8 cellular contexts compared by ENCODE assay signal in genomic region chr21:34615487-34615814, GRCh38. TPM values are rescaled to one million over a fixed set of nuclear protein-coding genes. Genes with fewer than 3 reads are reported as not detected.
DNase-seq lines count a peak whose midpoint lies in the region; ATAC-seq, FAIRE-seq and TF ChIP-seq lines count a peak whose summit lies in the region.

No MANE protein-coding gene starts in this region.

- peaks cover 7% of the 10 kb centered on the region; the same call in 1 of the 2 replicates for H3K23me2 ChIP-seq in H1 (ENCODE audit: low read depth, low read length)

- no peak overlapping the region for H3K23ac ChIP-seq in H1 (ENCODE audit: insufficient read length)

- H2BK5ac ChIP-seq in H1 (ENCODE audit: low read depth, low read length), result no peak overlapping the region

- peaks cover 0 to 1% of the 10 kb centered on the region in 2 experiments for H4K20me1 ChIP-seq in H1 (replicated peaks in 1 of 2; ENCODE audit: control insufficient read depth in 1 of 2, insufficient read depth in 2 of 2, low read length in 2 of 2)

- no peak overlapping the region for H2AK5ac ChIP-seq in H1 (ENCODE audit: low read depth, low read length)

- peaks cover 0 to 6% (median 2%) of the 10 kb centered on the region in 4 experiments; a peak in 3 of 7 replicates for H3K4me1 ChIP-seq in H1 (replicated peaks in 1 of 4; ENCODE audit: control insufficient read depth in 3 of 4, insufficient read depth in 4 of 4, low read length in 3 of 4)
- peaks cover 6% of the 10 kb centered on the region for H3K4me1 ChIP-seq in parathyroid adenoma

- H2BK20ac ChIP-seq in H1 (ENCODE audit: low read length), result no peak overlapping the region

- H3K27ac ChIP-seq in KOPT-K1 (ENCODE audit: low read depth, low read length, poor library complexity, severe bottlenecking) (peak overlapping the region; percentile 64), H1 (ENCODE audit: low read depth, low read length) (no peak overlapping the region), parathyroid adenoma (peak overlapping the region; percentile 70)

- TF ChIP-seq RAD21 in H1 (IDR thresholded peaks at IDR 0.05 in 1 of 2, conservative IDR thresholded peaks at IDR 0.05 in 1 of 2; ENCODE audit: low read depth in 2 of 2, low read length in 2 of 2), result no peak

- H3K4ac ChIP-seq in H1 (replicated peaks; ENCODE audit: insufficient read length, low read depth, low read length), result no peak overlapping the region

- H3K18ac ChIP-seq in H1 (ENCODE audit: extremely low read depth, low read length), result no peak overlapping the region

- H4K91ac ChIP-seq in H1 (replicated peaks; ENCODE audit: insufficient read length, low read length), result no peak overlapping the region

- H3K36me3 ChIP-seq in KOPT-K1 (ENCODE audit: insufficient read depth, low read length) (no peaks in the 10 kb centered on the region), H1 (ENCODE audit: control insufficient read depth in 2 of 4, insufficient read depth in 4 of 4, low read length in 3 of 4) (no peaks in the 10 kb centered on the region), parathyroid adenoma (ENCODE audit: control insufficient read depth, insufficient read depth, low read length) (no peaks in the 10 kb centered on the region)

- no peak overlapping the region for H2BK120ac ChIP-seq in H1 (replicated peaks; ENCODE audit: low read depth, low read length)

- 20% methylated on average over 8 of the region's 8 CpGs; no CpG with 5 or more reads in 1 of the 2 experiments for WGBS in H1 (ENCODE audit: extremely low coverage in 1 of 2, insufficient coverage in 1 of 2, insufficient read length in 1 of 2, insufficient replicate concordance in 2 of 2, low coverage in 1 of 2, low lambda C conversion rate in 2 of 2, missing lambda C conversion rate in 1 of 2), 2 experiments

- POLR2A ChIA-PET in H1 (lab: Charles Lee; ENCODE audit: partially characterized antibody), result no interaction called here

- TF ChIP-seq CTCF in H1 (IDR thresholded peaks at IDR 0.05; ENCODE audit: control extremely low read depth in 1 of 3, insufficient read depth in 1 of 3, low read depth in 1 of 3, low read length in 3 of 3) (no peak), parathyroid adenoma (IDR thresholded peaks at IDR 0.05) (no peak)

- no peak overlapping the region for H4K5ac ChIP-seq in H1 (ENCODE audit: insufficient read length, low read depth, low read length)

- CTCF ChIA-PET in H1 (lab: Charles Lee; ENCODE audit: partially characterized antibody), result interaction anchor here (1.1 to 5.3 kb wide), 4 partner anchors 11 to 248 kb away, joined by 3 to 26 read pairs (median 10); no protein-coding TSS in a partner anchor

- peak overlapping the region; percentile 85 to 90 for H3K4me2 ChIP-seq in H1 (ENCODE audit: insufficient read depth in 1 of 2, low read depth in 2 of 2, low read length in 2 of 2)
- H3K4me2 ChIP-seq in parathyroid adenoma (ENCODE audit: low read length), result peak overlapping the region; percentile 94

- no peak overlapping the region for H3K14ac ChIP-seq in H1 (ENCODE audit: insufficient read length)

- H3K56ac ChIP-seq in H1 (replicated peaks; ENCODE audit: insufficient read length, low read depth, low read length), result no peak overlapping the region

- H3K4me3 ChIP-seq in H1 (ENCODE audit: extremely low read depth in 1 of 4, insufficient read depth in 2 of 4, low read depth in 3 of 4, low read length in 4 of 4) (peak overlapping the region in 3 of 4 experiments; percentile 50 to 69 (median 58); a peak in 4 of 8 replicates), parathyroid adenoma (ENCODE audit: low read depth, low read length) (peak overlapping the region; percentile 75)

- FAIRE-seq in H1 (lab: Jason Lieb, UNC), result no peak

- H2AFZ ChIP-seq in H1 (ENCODE audit: low read length) (no peak overlapping the region), parathyroid adenoma (peak overlapping the region; percentile 91)

- no peak overlapping the region for H4K8ac ChIP-seq in H1 (ENCODE audit: extremely low read depth, insufficient read depth, low read length)

- H3K79me1 ChIP-seq in H1 (ENCODE audit: low read depth, low read length), result no peaks in the 10 kb centered on the region

- no peaks in the 10 kb centered on the region for H3K9me3 ChIP-seq in KOPT-K1 (ENCODE audit: insufficient read depth, low read length, poor library complexity, severe bottlenecking)
- no peaks in the 10 kb centered on the region for H3K9me3 ChIP-seq in H1 (ENCODE audit: insufficient read depth in 2 of 2, low read depth in 1 of 2, low read length in 1 of 2)
- no peaks in the 10 kb centered on the region for H3K9me3 ChIP-seq in parathyroid adenoma (ENCODE audit: control insufficient read depth, low read length)

- H3K27me3 ChIP-seq in H1 (replicated peaks in 1 of 4; ENCODE audit: control insufficient read depth in 3 of 4, extremely low read depth in 1 of 4, insufficient read depth in 3 of 4, low read length in 3 of 4) (peaks cover 7 to 23% (median 16%) of the 10 kb centered on the region in 4 experiments), parathyroid adenoma (ENCODE audit: control insufficient read depth, insufficient read depth, low read length) (no peaks in the 10 kb centered on the region)

- DNase-seq in H1 (ENCODE audit: low read depth in 1 of 2, low spot score in 2 of 2) (no peak), putamen (ENCODE audit: low spot score) (no peak), HCEC 1CT (no peak)

- no peaks in the 10 kb centered on the region for H3K79me2 ChIP-seq in H1 (ENCODE audit: control insufficient read depth in 1 of 2, insufficient read depth in 2 of 2, low read length in 2 of 2)
- H3K79me2 ChIP-seq in parathyroid adenoma, result no peaks in the 10 kb centered on the region

- ATAC-seq in GM18499 (IDR thresholded peaks at IDR 0.05; ENCODE audit: insufficient read depth, unreplicated experiment) (peak; percentile 6), GM18861 (IDR thresholded peaks at IDR 0.05; ENCODE audit: unreplicated experiment) (no peak), GM19452 (IDR thresholded peaks at IDR 0.05; ENCODE audit: unreplicated experiment) (no peak)

- no peak for TF ChIP-seq EP300 in H1 (IDR thresholded peaks at IDR 0.05; ENCODE audit: borderline replicate concordance in 1 of 2, low read depth in 2 of 2, low read length in 2 of 2)

- no peak overlapping the region for H2BK12ac ChIP-seq in H1 (ENCODE audit: low read depth, low read length)

- H3K9ac ChIP-seq in H1 (replicated peaks in 1 of 4; ENCODE audit: extremely low read depth in 1 of 4, low read depth in 3 of 4, low read length in 3 of 4) (no peak overlapping the region), parathyroid adenoma (no peak overlapping the region)

- TF ChIP-seq POLR2A in H1 (IDR thresholded peaks at IDR 0.05; ENCODE audit: control extremely low read depth in 1 of 2, low read depth in 2 of 2, low read length in 2 of 2), result no peak

- H2BK15ac ChIP-seq in H1 (ENCODE audit: low read length), result no peak overlapping the region

TF ChIP-seq in H1, 55 proteins besides CTCF, POLR2A, EP300 and RAD21:
- TF ChIP-seq SIN3A (conservative IDR thresholded peaks at IDR 0.05 in 1 of 2, IDR thresholded peaks at IDR 0.05 in 1 of 2; ENCODE audit: low read depth in 1 of 2, low read length in 2 of 2) (no peak), SUZ12 (IDR thresholded peaks at IDR 0.05; ENCODE audit: low read length) (no peak), RBBP5 (IDR thresholded peaks at IDR 0.05; ENCODE audit: borderline replicate concordance, low read depth, low read length) (no peak), SRF (IDR thresholded peaks at IDR 0.05; ENCODE audit: low read depth, low read length) (no peak), KDM5A (IDR thresholded peaks at IDR 0.05; ENCODE audit: low read length) (no peak), USF2 (IDR thresholded peaks at IDR 0.05; ENCODE audit: low read length) (no peak)

RNA-seq across cellular contexts. Expression of gene RCAN1, which starts 0.5 kb away (rescaled TPM):
- 5.5 and 6.4 TPM in 2 replicates for total RNA-seq in H1 (2021; fragmentation: NEBNext Ultra II Directional; extraction: Animal tissue kit (Norgen Biotek cat#: 25700))
- polyA plus RNA-seq in H1 (2011; rRNA removed), result 1.7 and 1.8 TPM in 2 replicates
- 2.8 TPM for polyA plus RNA-seq in H1 (2011; cell fraction: cytosol; rRNA removed)
- polyA plus RNA-seq in H1 (2011; cell fraction: nucleus; rRNA removed), result 1.5 TPM
- 3.3 to 5.0 TPM (median 4.3 TPM) in 4 replicates for polyA plus RNA-seq in H1 (2012, experiment 1 of 2)
- 1.3 TPM for polyA plus RNA-seq in H1 (2012, experiment 2 of 2)
- 4.2 TPM for polyA plus RNA-seq in H1 (2013, experiment 1 of 2)
- polyA plus RNA-seq in H1 (2013, experiment 2 of 2), result 3.8 TPM
- polyA minus RNA-seq in H1 (2011; rRNA and poly(A)+ RNA removed), result 1.9 and 3.7 TPM in 2 replicates
- 2.5 TPM for polyA minus RNA-seq in H1 (2011; cell fraction: cytosol; rRNA and poly(A)+ RNA removed)
- polyA minus RNA-seq in H1 (2011; cell fraction: nucleus; rRNA and poly(A)+ RNA removed), result 3.8 TPM

RNA-seq across cellular contexts. Expression of gene CLIC6, which starts 53.3 kb away (rescaled TPM):
- total RNA-seq in H1 (2021; fragmentation: NEBNext Ultra II Directional; extraction: Animal tissue kit (Norgen Biotek cat#: 25700)), result 1.3 and 1.6 TPM in 2 replicates
- 0.30 and 0.42 TPM in 2 replicates for polyA plus RNA-seq in H1 (2011; rRNA removed)
- polyA plus RNA-seq in H1 (2011; cell fraction: cytosol; rRNA removed), result 0.37 TPM
- polyA plus RNA-seq in H1 (2011; cell fraction: nucleus; rRNA removed), result 0.21 TPM
- 1.5 to 2.1 TPM (median 1.9 TPM) in 4 replicates for polyA plus RNA-seq in H1 (2012, experiment 1 of 2)
- 0.68 TPM for polyA plus RNA-seq in H1 (2012, experiment 2 of 2)
- polyA plus RNA-seq in H1 (2013, experiment 1 of 2), result 0.91 TPM
- 1.0 TPM for polyA plus RNA-seq in H1 (2013, experiment 2 of 2)
- 0.19 and 0.29 TPM in 2 replicates for polyA minus RNA-seq in H1 (2011; rRNA and poly(A)+ RNA removed)
- polyA minus RNA-seq in H1 (2011; cell fraction: cytosol; rRNA and poly(A)+ RNA removed), result 0.37 TPM
- 0.20 TPM for polyA minus RNA-seq in H1 (2011; cell fraction: nucleus; rRNA and poly(A)+ RNA removed)
